In the genomic region with DNA sequence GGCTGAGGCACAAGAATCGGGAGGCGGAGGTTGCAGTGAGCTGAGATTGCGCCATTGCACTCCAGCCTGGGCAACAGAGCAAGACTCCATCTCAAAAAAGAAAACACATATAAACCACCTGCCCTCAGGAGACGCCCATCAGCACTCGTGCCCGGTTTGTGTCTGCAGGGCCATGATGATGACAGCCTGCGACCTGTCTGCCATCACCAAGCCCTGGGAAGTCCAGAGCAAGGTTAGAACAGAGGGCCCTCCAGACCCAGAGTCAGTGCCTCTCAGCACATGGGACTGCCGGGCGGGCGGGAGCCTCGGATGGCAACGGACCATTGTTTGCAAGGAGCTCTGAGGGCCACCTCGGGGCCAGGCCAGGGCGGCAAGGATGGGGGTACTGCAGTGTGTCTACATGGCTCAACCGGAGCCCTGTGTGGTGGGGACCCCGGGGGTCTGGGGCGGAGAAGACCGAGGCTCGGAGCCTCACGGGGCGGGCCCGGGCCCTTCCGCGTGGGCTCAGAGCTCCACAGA, we compare ENCODE assay signal across 12 cellular contexts. TPM values are rescaled to one million over a fixed set of nuclear protein-coding genes. Genes with fewer than 3 reads are reported as not detected.
DNase-seq lines count a peak whose midpoint lies in the region; ATAC-seq and TF ChIP-seq lines count a peak whose summit lies in the region.
"Had no signal": no experiment of that assay in that cellular context is flagged by ENCODE, and none has a peak within 500 bp of the region (broad histone marks: within the 10 kb centered on the region; RNA-seq: fewer than 3 reads in every experiment).

No MANE protein-coding gene starts in this region.

- H3K4me3 ChIP-seq in spleen (peak overlapping the region in 3 of 8 donors; percentile 69 to 98 (median 92)), colonic mucosa (no peak overlapping the region)

- no peak for ATAC-seq in activated T-cell treated with anti-CD3 and anti-CD28 coated beads, Interleukin-2, amount 50 U/mL, for 4 hours
- ATAC-seq: gastroesophageal sphincter, left lobe of liver had no signal

- POLR2A ChIA-PET in activated CD4-positive, alpha-beta memory T cell treated with anti-CD3 and anti-CD28 coated beads for 36 hours (lab: Charles Lee), result interaction anchor here (2.7 kb wide), 1 partner anchor 9 kb away, joined by 16 read pairs; a partner anchor contains a TSS

- intact Hi-C loops in activated CD4-positive, alpha-beta memory T cell treated with anti-CD3 and anti-CD28 coated beads for 36 hours (cut with micrococcal nuclease), result loop anchor here (1.0 kb wide), 1 partner anchor 10 kb away; a partner anchor contains a TSS
- intact Hi-C loops in spleen (cut with DNase I; ENCODE audit: low total_unique reads) (no loop called here), colonic mucosa (cut with DNase I) (no loop called here)

- H3K4me1 ChIP-seq in spleen (peaks cover 3 to 34% (median 19%) of the 10 kb centered on the region in 6 donors), colonic mucosa (no peaks in the 10 kb centered on the region)
- H3K4me1 ChIP-seq: upper lobe of right lung had no signal

- H3K27me3 ChIP-seq in spleen (replicated peaks in 1 of 7) (no peaks in the 10 kb centered on the region), colonic mucosa (no peaks in the 10 kb centered on the region)
- H3K27me3 ChIP-seq: upper lobe of right lung had no signal

- no peaks in the 10 kb centered on the region for H3K27me3 Mint-ChIP-seq in activated T-cell treated with anti-CD3 and anti-CD28 coated beads, Interleukin-2, amount 50 U/mL, for 4 hours (ENCODE audit: low read depth)
- no peaks in the 10 kb centered on the region for H3K27me3 Mint-ChIP-seq in activated CD4-positive, alpha-beta memory T cell treated with anti-CD3 and anti-CD28 coated beads for 36 hours
- peaks cover 0 to 2% (median 0%) of the 10 kb centered on the region in 3 donors for H3K27me3 Mint-ChIP-seq in immature natural killer cell (ENCODE audit: low read depth in 3 of 3)

- peaks cover 18% of the 10 kb centered on the region for H3K4me1 Mint-ChIP-seq in activated T-cell treated with anti-CD3 and anti-CD28 coated beads, Interleukin-2, amount 50 U/mL, for 4 hours (ENCODE audit: low read depth)
- peaks cover 12% of the 10 kb centered on the region for H3K4me1 Mint-ChIP-seq in activated CD4-positive, alpha-beta memory T cell treated with anti-CD3 and anti-CD28 coated beads for 36 hours (ENCODE audit: low read depth)
- H3K4me1 Mint-ChIP-seq in immature natural killer cell, result peaks cover 5 to 9% of the 10 kb centered on the region in 2 donors

- H3K4me3 Mint-ChIP-seq in activated T-cell treated with anti-CD3 and anti-CD28 coated beads, Interleukin-2, amount 50 U/mL, for 4 hours, result peak overlapping the region; percentile 78
- peak overlapping the region; percentile 83 for H3K4me3 Mint-ChIP-seq in activated CD4-positive, alpha-beta memory T cell treated with anti-CD3 and anti-CD28 coated beads for 36 hours
- H3K4me3 Mint-ChIP-seq in immature natural killer cell, result peak overlapping the region; percentile 77 to 88 (median 82)

- no peaks in the 10 kb centered on the region for H3K9me3 Mint-ChIP-seq in activated T-cell treated with anti-CD3 and anti-CD28 coated beads, Interleukin-2, amount 50 U/mL, for 4 hours
- no peaks in the 10 kb centered on the region for H3K9me3 Mint-ChIP-seq in activated CD4-positive, alpha-beta memory T cell treated with anti-CD3 and anti-CD28 coated beads for 36 hours
- H3K9me3 Mint-ChIP-seq in immature natural killer cell, result no peaks in the 10 kb centered on the region

- DNase-seq in activated T-cell treated with anti-CD3 and anti-CD28 coated beads, Interleukin-2, amount 50 U/mL, for 4 hours, result no peak
- DNase-seq in activated T-cell treated with anti-CD3 and anti-CD28 coated beads for 4 hours (no peak), immature natural killer cell (no peak), spleen (peak; percentile 76), C1 segment of cervical spinal cord (lab: John Stamatoyannopoulos, UW) (no peak), colonic mucosa (no peak), hepatic stellate cell (ENCODE audit: low spot score) (no peak)
- DNase-seq in activated CD4-positive, alpha-beta memory T cell treated with anti-CD3 and anti-CD28 coated beads for 36 hours, result no peak
- DNase-seq: GDM1 had no signal

- CTCF ChIA-PET in activated CD4-positive, alpha-beta memory T cell treated with anti-CD3 and anti-CD28 coated beads for 36 hours (lab: Charles Lee), result interaction anchor here (0.6 to 1.6 kb wide), 2 partner anchors 9 to 63 kb away, joined by 3 to 12 read pairs; a partner anchor contains a TSS

- no peak overlapping the region for H3K9ac ChIP-seq in colonic mucosa (ENCODE audit: low read depth in 2 of 2, low read length in 2 of 2)

- peaks cover 2% of the 10 kb centered on the region for H3K36me3 Mint-ChIP-seq in activated T-cell treated with anti-CD3 and anti-CD28 coated beads, Interleukin-2, amount 50 U/mL, for 4 hours (ENCODE audit: insufficient read depth)
- H3K36me3 Mint-ChIP-seq in activated CD4-positive, alpha-beta memory T cell treated with anti-CD3 and anti-CD28 coated beads for 36 hours, result peaks cover 5% of the 10 kb centered on the region
- H3K36me3 Mint-ChIP-seq in immature natural killer cell, result peaks cover 0 to 8% (median 6%) of the 10 kb centered on the region in 3 donors

- H3K36me3 ChIP-seq in spleen (peaks cover 0 to 8% (median 0%) of the 10 kb centered on the region in 6 donors), colonic mucosa (no peaks in the 10 kb centered on the region)
- H3K36me3 ChIP-seq: gastroesophageal sphincter, upper lobe of right lung had no signal

- WGBS in spleen, 5 donors, result 95 to 98% (median 97%) methylated on average over 16 to 24 of the region's 24 CpGs

- no peak for TF ChIP-seq POLR2A in spleen (IDR thresholded peaks at IDR 0.05)

- H3K9me3 ChIP-seq in spleen, result no peaks in the 10 kb centered on the region
- H3K9me3 ChIP-seq in colonic mucosa, result no peaks in the 10 kb centered on the region
- H3K9me3 ChIP-seq: gastroesophageal sphincter, upper lobe of right lung had no signal

- no peak overlapping the region for H3K27ac ChIP-seq in spleen
- no peak overlapping the region for H3K27ac ChIP-seq in colonic mucosa

- H3K27ac Mint-ChIP-seq in activated CD4-positive, alpha-beta memory T cell treated with anti-CD3 and anti-CD28 coated beads for 36 hours, result no peak overlapping the region
- peak overlapping the region; percentile 56 to 89 (median 76) for H3K27ac Mint-ChIP-seq in immature natural killer cell

- no peak for TF ChIP-seq CTCF in spleen (IDR thresholded peaks at IDR 0.05 in 8 of 11, conservative IDR thresholded peaks at IDR 0.05 in 3 of 11)
- no peak for TF ChIP-seq CTCF in colonic mucosa (IDR thresholded peaks at IDR 0.05)

RNA-seq across cellular contexts. Expression of a gene that starts 9.3 kb away (rescaled TPM):
- total RNA-seq in activated T-cell treated with anti-CD3 and anti-CD28 coated beads, Interleukin-2, amount 50 U/mL, for 4 hours, result 100 to 1,000 TPM; 227 to 249 (median 244) TPM
- total RNA-seq in activated CD4-positive, alpha-beta memory T cell treated with anti-CD3 and anti-CD28 coated beads for 36 hours, result 100 to 1,000 TPM; 245 to 254 TPM
- polyA plus RNA-seq in immature natural killer cell (100 to 1,000 TPM; 466 to 581 (median 532) TPM), spleen (100 to 1,000 TPM; 444 to 497 (median 461) TPM)
- total RNA-seq in spleen (100 to 1,000 TPM in 4 of 7 donors, 10 to 100 TPM in 3; 51.7 to 187 (median 160) TPM), colonic mucosa (100 to 1,000 TPM; 416 to 553 TPM)

RNA-seq across cellular contexts. Expression of a gene that starts 9.6 kb away (rescaled TPM):
- 10 to 100 TPM; 13.7 to 16.0 (median 15.1) TPM for total RNA-seq in activated T-cell treated with anti-CD3 and anti-CD28 coated beads, Interleukin-2, amount 50 U/mL, for 4 hours
- 10 to 100 TPM; 12.4 to 13.0 TPM for total RNA-seq in activated CD4-positive, alpha-beta memory T cell treated with anti-CD3 and anti-CD28 coated beads for 36 hours
- 1 to 10 TPM; 3.3 to 8.1 (median 5.0) TPM for polyA plus RNA-seq in immature natural killer cell
- total RNA-seq in spleen, result 10 to 100 TPM in 6 of 7 donors, 1 to 10 TPM in 1; 9.2 to 28.2 (median 14.6) TPM
- polyA plus RNA-seq in spleen, result 10 to 100 TPM; 18.9 to 32.6 (median 20.0) TPM
- 10 to 100 TPM; 17.3 to 53.6 TPM for total RNA-seq in colonic mucosa

RNA-seq across cellular contexts. Expression of a gene that starts 24.2 kb away (rescaled TPM):
- total RNA-seq in activated T-cell treated with anti-CD3 and anti-CD28 coated beads, Interleukin-2, amount 50 U/mL, for 4 hours, result under 1 TPM; 0.48 to 0.79 (median 0.53) TPM
- total RNA-seq in activated CD4-positive, alpha-beta memory T cell treated with anti-CD3 and anti-CD28 coated beads for 36 hours, result under 1 TPM in 1 of 2 experiments, not detected in 1; 0.19 TPM
- 1 to 10 TPM; 3.8 to 7.1 (median 6.1) TPM for polyA plus RNA-seq in immature natural killer cell
- total RNA-seq in spleen, result 10 to 100 TPM; 11.2 to 28.8 (median 21.2) TPM
- 10 to 100 TPM in 2 of 3 donors, 1 to 10 TPM in 1; 5.6 to 19.3 (median 11.7) TPM for polyA plus RNA-seq in spleen
- total RNA-seq in colonic mucosa, result 1 to 10 TPM; 7.1 to 8.4 TPM

RNA-seq across cellular contexts. Expression of a gene that starts 39.4 kb away (rescaled TPM):
- 10 to 100 TPM in 2 of 3 donors, 1 to 10 TPM in 1; 8.3 to 10.5 (median 10.3) TPM for total RNA-seq in activated T-cell treated with anti-CD3 and anti-CD28 coated beads, Interleukin-2, amount 50 U/mL, for 4 hours
- total RNA-seq in activated CD4-positive, alpha-beta memory T cell treated with anti-CD3 and anti-CD28 coated beads for 36 hours, result 10 to 100 TPM; 16.1 to 22.9 TPM
- 10 to 100 TPM; 18.9 to 35.8 (median 28.6) TPM for polyA plus RNA-seq in immature natural killer cell
- total RNA-seq in spleen, result 10 to 100 TPM in 6 of 7 donors, 1 to 10 TPM in 1; 10.0 to 19.8 (median 15.8) TPM
- 1 to 10 TPM; 4.4 to 7.7 (median 6.1) TPM for polyA plus RNA-seq in spleen
- total RNA-seq in colonic mucosa, result 1 to 10 TPM; 1.2 to 2.3 TPM

RNA-seq across cellular contexts. Expression of a gene that starts 40.9 kb away (rescaled TPM):
- 10 to 100 TPM; 20.7 to 27.8 (median 23.0) TPM for total RNA-seq in activated T-cell treated with anti-CD3 and anti-CD28 coated beads, Interleukin-2, amount 50 U/mL, for 4 hours
- total RNA-seq in activated CD4-positive, alpha-beta memory T cell treated with anti-CD3 and anti-CD28 coated beads for 36 hours, result 10 to 100 TPM; 27.8 to 29.3 TPM
- polyA plus RNA-seq in immature natural killer cell, result 1 to 10 TPM; 6.5 to 7.5 (median 6.6) TPM
- 100 to 1,000 TPM in 1 of 7 donors, 10 to 100 TPM in 6; 52.0 to 102 (median 80.3) TPM for total RNA-seq in spleen
- 10 to 100 TPM; 29.7 to 84.2 (median 53.3) TPM for polyA plus RNA-seq in spleen
- total RNA-seq in colonic mucosa, result 10 to 100 TPM; 50.8 to 53.2 TPM

Comparison
In these comparisons a context has a peak if more than half of its experiments do, and no peak if none do; other contexts are left out.
1. RNA of a gene that starts 24.2 kb away (total RNA-seq): 11.2 to 28.8 TPM in spleen and 7.1 to 8.4 TPM in colonic mucosa; 0.48 to 0.79 TPM in activated T-cell treated with anti-CD3 and anti-CD28 coated beads, Interleukin-2, amount 50 U/mL, for 4 hours and 0.19 TPM in activated CD4-positive, alpha-beta memory T cell treated with anti-CD3 and anti-CD28 coated beads for 36 hours; every median in the first group is over 4 times any median in the second.
2. Peak in every context shown above with its lines, with median percentiles within 50 percentile points of each other: H3K4me3 Mint-ChIP-seq.